ENCODE assay signal across 1 cellular context in the genomic region with DNA sequence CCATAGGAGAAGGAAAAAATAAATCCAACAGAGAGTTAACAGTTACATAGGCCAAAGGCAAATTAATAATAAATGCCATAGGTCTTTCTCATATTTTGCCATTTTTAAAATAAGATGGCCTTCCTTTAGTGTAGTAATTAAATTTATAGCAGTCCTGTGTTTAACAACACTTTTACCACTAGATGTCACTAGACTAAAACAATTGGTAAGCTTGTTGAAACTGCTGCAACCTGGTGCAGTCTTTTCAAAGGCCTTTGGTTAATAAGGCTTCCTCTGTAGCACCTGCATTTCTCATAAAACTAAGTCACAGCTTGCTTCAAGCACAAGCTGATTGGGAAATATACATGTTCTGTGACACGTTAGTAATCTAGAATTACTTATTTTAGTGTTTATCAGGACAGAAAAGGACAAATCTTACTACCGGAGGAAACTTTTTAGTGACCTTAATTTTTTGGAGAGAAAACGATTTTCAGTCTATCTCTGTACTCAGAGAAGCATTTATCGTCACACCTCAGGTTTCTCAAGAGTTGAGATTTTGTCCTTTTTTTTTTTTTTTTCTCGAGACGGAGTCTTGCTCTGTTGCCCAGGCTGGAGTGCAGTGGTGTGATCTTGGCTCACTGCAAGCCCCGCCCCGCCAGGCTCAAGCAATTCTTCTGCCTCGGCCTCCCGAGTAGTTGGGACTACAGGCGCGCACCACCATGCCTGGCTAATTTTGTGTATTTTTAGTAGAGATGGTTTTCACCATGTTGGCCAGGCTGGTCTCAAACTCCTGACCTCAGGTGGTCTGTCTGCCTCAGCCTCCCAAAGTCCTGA.
TF ChIP-seq lines count a peak whose summit lies in the region.

No MANE protein-coding gene starts in this region.

TF ChIP-seq in HepG2, 621 proteins besides CTCF, POLR2A, EP300 and RAD21:
- TF ChIP-seq, protein P1, sequence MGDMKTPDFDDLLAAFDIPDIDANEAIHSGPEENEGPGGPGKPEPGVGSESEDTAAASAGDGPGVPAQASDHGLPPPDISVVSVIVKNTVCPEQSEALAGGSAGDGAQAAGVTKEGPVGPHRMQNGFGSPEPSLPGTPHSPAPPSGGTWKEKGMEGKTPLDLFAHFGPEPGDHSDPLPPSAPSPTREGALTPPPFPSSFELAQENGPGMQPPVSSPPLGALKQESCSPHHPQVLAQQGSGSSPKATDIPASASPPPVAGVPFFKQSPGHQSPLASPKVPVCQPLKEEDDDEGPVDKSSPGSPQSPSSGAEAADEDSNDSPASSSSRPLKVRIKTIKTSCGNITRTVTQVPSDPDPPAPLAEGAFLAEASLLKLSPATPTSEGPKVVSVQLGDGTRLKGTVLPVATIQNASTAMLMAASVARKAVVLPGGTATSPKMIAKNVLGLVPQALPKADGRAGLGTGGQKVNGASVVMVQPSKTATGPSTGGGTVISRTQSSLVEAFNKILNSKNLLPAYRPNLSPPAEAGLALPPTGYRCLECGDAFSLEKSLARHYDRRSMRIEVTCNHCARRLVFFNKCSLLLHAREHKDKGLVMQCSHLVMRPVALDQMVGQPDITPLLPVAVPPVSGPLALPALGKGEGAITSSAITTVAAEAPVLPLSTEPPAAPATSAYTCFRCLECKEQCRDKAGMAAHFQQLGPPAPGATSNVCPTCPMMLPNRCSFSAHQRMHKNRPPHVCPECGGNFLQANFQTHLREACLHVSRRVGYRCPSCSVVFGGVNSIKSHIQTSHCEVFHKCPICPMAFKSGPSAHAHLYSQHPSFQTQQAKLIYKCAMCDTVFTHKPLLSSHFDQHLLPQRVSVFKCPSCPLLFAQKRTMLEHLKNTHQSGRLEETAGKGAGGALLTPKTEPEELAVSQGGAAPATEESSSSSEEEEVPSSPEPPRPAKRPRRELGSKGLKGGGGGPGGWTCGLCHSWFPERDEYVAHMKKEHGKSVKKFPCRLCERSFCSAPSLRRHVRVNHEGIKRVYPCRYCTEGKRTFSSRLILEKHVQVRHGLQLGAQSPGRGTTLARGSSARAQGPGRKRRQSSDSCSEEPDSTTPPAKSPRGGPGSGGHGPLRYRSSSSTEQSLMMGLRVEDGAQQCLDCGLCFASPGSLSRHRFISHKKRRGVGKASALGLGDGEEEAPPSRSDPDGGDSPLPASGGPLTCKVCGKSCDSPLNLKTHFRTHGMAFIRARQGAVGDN (CRISPR knock-in tag; IDR thresholded peaks at IDR 0.05) = 0 out of 2 replicates have a peak, but pooled peaks have one; percentile 19
- TF ChIP-seq, protein P2, sequence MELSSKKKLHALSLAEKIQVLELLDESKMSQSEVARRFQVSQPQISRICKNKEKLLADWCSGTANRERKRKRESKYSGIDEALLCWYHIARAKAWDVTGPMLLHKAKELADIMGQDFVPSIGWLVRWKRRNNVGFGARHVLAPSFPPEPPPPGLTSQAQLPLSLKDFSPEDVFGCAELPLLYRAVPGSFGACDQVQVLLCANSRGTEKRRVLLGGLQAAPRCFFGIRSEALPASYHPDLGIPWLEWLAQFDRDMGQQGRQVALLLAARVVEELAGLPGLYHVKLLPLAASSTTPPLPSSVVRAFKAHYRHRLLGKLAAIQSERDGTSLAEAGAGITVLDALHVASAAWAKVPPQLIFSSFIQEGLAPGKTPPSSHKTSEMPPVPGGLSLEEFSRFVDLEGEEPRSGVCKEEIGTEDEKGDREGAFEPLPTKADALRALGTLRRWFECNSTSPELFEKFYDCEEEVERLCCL (CRISPR knock-in tag; IDR thresholded peaks at IDR 0.05; ENCODE audit: borderline replicate concordance) = no peak
- TF ChIP-seq, protein P3, sequence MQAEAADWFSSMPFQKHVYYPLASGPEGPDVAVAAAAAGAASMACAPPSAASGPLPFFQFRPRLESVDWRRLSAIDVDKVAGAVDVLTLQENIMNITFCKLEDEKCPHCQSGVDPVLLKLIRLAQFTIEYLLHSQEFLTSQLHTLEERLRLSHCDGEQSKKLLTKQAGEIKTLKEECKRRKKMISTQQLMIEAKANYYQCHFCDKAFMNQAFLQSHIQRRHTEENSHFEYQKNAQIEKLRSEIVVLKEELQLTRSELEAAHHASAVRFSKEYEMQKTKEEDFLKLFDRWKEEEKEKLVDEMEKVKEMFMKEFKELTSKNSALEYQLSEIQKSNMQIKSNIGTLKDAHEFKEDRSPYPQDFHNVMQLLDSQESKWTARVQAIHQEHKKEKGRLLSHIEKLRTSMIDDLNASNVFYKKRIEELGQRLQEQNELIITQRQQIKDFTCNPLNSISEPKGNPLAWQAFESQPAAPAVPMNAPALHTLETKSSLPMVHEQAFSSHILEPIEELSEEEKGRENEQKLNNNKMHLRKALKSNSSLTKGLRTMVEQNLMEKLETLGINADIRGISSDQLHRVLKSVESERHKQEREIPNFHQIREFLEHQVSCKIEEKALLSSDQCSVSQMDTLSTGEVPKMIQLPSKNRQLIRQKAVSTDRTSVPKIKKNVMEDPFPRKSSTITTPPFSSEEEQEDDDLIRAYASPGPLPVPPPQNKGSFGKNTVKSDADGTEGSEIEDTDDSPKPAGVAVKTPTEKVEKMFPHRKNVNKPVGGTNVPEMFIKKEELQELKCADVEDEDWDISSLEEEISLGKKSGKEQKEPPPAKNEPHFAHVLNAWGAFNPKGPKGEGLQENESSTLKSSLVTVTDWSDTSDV (CRISPR knock-in tag; IDR thresholded peaks at IDR 0.05) = no peak
- TF ChIP-seq KAT8 (CRISPR knock-in tag; IDR thresholded peaks at IDR 0.05) (peak; percentile 42; the same call in 1 of the 2 replicates), HCFC1 (IDR thresholded peaks at IDR 0.05; ENCODE audit: low read depth, low read length) (no peak), ZNF768 (CRISPR knock-in tag; IDR thresholded peaks at IDR 0.05) (no peak), ZNF720 (CRISPR knock-in tag; IDR thresholded peaks at IDR 0.05) (no peak), GABPB1 (CRISPR knock-in tag; IDR thresholded peaks at IDR 0.05) (no peak), KAT2B (IDR thresholded peaks at IDR 0.05; ENCODE audit: borderline replicate concordance, low read depth, low read length) (no peak), ZNF121 (CRISPR knock-in tag; IDR thresholded peaks at IDR 0.05) (0 out of 2 replicates have a peak, but pooled peaks have one; percentile 23), RXRB (CRISPR knock-in tag; IDR thresholded peaks at IDR 0.05; ENCODE audit: borderline replicate concordance) (0 out of 2 replicates have a peak, but pooled peaks have one; percentile 17), FOSL2 (CRISPR knock-in tag; IDR thresholded peaks at IDR 0.05) (no peak), PCBP2 (optimal IDR thresholded peaks at IDR 0.05; ENCODE audit: low read depth, low read length, poor library complexity, severe bottlenecking) (no peak), ZNF354B (CRISPR knock-in tag; IDR thresholded peaks at IDR 0.05) (no peak), THAP11 (CRISPR knock-in tag; IDR thresholded peaks at IDR 0.05) (0 out of 2 replicates have a peak, but pooled peaks have one; percentile 28), STAG1 (CRISPR knock-in tag; IDR thresholded peaks at IDR 0.05) (peak; percentile 99), ZFP90 (CRISPR knock-in tag; IDR thresholded peaks at IDR 0.05; ENCODE audit: borderline replicate concordance) (no peak), ZNF761 (CRISPR knock-in tag; conservative IDR thresholded peaks at IDR 0.05) (no peak), SMC3 (IDR thresholded peaks at IDR 0.05; ENCODE audit: low read length) (peak; percentile 95), CEBPG (CRISPR knock-in tag; IDR thresholded peaks at IDR 0.05) (peak; percentile 35; the same call in 1 of the 2 replicates), NFYC (CRISPR knock-in tag; IDR thresholded peaks at IDR 0.05) (no peak), MIXL1 (CRISPR knock-in tag; IDR thresholded peaks at IDR 0.05) (peak; percentile 52; the same call in 1 of the 2 replicates), PCBP1 (IDR thresholded peaks at IDR 0.05; ENCODE audit: borderline replicate concordance, low read depth, low read length) (no peak), KLF16 (CRISPR knock-in tag; IDR thresholded peaks at IDR 0.05) (0 out of 4 replicates have a peak, but pooled peaks of 1 of the 2 experiments have one; percentile 50), RFX3 (CRISPR knock-in tag; IDR thresholded peaks at IDR 0.05) (no peak), TAF1 (CRISPR knock-in tag; IDR thresholded peaks at IDR 0.05) (no peak), CREB1 (IDR thresholded peaks at IDR 0.05) (no peak), CREB1 (CRISPR knock-in tag; IDR thresholded peaks at IDR 0.05) (no peak), GATAD2A (CRISPR knock-in tag; IDR thresholded peaks at IDR 0.05) (peak; percentile 47; the same call in 1 of the 2 replicates), KAT7 (CRISPR knock-in tag; IDR thresholded peaks at IDR 0.05; ENCODE audit: borderline replicate concordance) (no peak), REXO4 (CRISPR knock-in tag; IDR thresholded peaks at IDR 0.05; ENCODE audit: borderline replicate concordance) (no peak)
- TF ChIP-seq, protein P4, sequence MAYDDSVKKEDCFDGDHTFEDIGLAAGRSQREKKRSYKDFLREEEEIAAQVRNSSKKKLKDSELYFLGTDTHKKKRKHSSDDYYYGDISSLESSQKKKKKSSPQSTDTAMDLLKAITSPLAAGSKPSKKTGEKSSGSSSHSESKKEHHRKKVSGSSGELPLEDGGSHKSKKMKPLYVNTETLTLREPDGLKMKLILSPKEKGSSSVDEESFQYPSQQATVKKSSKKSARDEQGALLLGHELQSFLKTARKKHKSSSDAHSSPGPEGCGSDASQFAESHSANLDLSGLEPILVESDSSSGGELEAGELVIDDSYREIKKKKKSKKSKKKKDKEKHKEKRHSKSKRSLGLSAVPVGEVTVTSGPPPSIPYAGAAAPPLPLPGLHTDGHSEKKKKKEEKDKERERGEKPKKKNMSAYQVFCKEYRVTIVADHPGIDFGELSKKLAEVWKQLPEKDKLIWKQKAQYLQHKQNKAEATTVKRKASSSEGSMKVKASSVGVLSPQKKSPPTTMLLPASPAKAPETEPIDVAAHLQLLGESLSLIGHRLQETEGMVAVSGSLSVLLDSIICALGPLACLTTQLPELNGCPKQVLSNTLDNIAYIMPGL (CRISPR knock-in tag; IDR thresholded peaks at IDR 0.05; ENCODE audit: borderline replicate concordance in 1 of 2, low read depth in 1 of 2) = peak in 1 of 2 experiments; percentile 38; a peak in 1 of 4 replicates
- TF ChIP-seq, protein P5, sequence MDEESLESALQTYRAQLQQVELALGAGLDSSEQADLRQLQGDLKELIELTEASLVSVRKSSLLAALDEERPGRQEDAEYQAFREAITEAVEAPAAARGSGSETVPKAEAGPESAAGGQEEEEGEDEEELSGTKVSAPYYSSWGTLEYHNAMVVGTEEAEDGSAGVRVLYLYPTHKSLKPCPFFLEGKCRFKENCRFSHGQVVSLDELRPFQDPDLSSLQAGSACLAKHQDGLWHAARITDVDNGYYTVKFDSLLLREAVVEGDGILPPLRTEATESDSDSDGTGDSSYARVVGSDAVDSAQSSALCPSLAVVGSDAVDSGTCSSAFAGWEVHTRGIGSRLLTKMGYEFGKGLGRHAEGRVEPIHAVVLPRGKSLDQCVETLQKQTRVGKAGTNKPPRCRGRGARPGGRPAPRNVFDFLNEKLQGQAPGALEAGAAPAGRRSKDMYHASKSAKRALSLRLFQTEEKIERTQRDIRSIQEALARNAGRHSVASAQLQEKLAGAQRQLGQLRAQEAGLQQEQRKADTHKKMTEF (CRISPR knock-in tag; IDR thresholded peaks at IDR 0.05) = 0 out of 2 replicates have a peak, but pooled peaks have one; percentile 44
- TF ChIP-seq, protein P6, sequence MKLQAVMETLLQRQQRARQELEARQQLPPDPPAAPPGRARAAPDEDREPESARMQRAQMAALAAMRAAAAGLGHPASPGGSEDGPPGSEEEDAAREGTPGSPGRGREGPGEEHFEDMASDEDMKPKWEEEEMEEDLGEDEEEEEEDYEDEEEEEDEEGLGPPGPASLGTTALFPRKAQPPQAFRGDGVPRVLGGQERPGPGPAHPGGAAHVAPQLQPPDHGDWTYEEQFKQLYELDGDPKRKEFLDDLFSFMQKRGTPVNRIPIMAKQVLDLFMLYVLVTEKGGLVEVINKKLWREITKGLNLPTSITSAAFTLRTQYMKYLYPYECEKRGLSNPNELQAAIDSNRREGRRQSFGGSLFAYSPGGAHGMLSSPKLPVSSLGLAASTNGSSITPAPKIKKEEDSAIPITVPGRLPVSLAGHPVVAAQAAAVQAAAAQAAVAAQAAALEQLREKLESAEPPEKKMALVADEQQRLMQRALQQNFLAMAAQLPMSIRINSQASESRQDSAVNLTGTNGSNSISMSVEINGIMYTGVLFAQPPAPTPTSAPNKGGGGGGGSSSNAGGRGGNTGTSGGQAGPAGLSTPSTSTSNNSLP (IDR thresholded peaks at IDR 0.05; ENCODE audit: low read depth, low read length) = peak; percentile 71; the same call in 1 of the 2 replicates
- TF ChIP-seq, protein P7, sequence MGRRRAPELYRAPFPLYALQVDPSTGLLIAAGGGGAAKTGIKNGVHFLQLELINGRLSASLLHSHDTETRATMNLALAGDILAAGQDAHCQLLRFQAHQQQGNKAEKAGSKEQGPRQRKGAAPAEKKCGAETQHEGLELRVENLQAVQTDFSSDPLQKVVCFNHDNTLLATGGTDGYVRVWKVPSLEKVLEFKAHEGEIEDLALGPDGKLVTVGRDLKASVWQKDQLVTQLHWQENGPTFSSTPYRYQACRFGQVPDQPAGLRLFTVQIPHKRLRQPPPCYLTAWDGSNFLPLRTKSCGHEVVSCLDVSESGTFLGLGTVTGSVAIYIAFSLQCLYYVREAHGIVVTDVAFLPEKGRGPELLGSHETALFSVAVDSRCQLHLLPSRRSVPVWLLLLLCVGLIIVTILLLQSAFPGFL (CRISPR knock-in tag; IDR thresholded peaks at IDR 0.05) = no peak
